Comparison of ENCODE assay signal across 7 cellular contexts in genomic region chr6:34680313-34680712, GRCh38. TPM values are rescaled to one million over a fixed set of nuclear protein-coding genes. Genes with fewer than 3 reads are reported as not detected.
DNase-seq lines count a peak whose midpoint lies in the region; ATAC-seq and TF ChIP-seq lines count a peak whose summit lies in the region.
"Not testable (repeated sequence)": the region's sequence is repeated elsewhere in the genome, so short reads cannot be mapped to it uniquely, and the experiment has no call there.

No MANE protein-coding gene starts in this region.

- 56 to 59% methylated on average over 7 of the region's 7 CpGs for WGBS in body of pancreas, 2 donors
- 60 to 66% methylated on average over 7 of the region's 7 CpGs for WGBS in thyroid gland, 2 donors

- not testable (repeated sequence) for ATAC-seq in T-cell (replicated peaks in 1 of 4); body of pancreas
- ATAC-seq in left lung: peak; percentile 14

- H3K4me1 ChIP-seq in body of pancreas (peaks cover 33% of the 10 kb centered on the region), left lung (peaks cover 3 to 30% of the 10 kb centered on the region in 2 donors), neutrophil (ENCODE audit: control insufficient read depth in 1 of 2, insufficient read depth in 1 of 2, low read depth in 1 of 2, low read length in 1 of 2) (peaks cover 9 to 14% of the 10 kb centered on the region in 2 experiments), thyroid gland (peaks cover 20 to 42% of the 10 kb centered on the region in 2 donors)

- not testable (repeated sequence) for H3K36me3 ChIP-seq in body of pancreas (replicated peaks in 1 of 2; ENCODE audit: insufficient read depth in 1 of 2, low read depth in 2 of 2); left lung; neutrophil; thyroid gland

- H3K9me3 Mint-ChIP-seq in CD14-positive monocyte, T-cell: not testable (repeated sequence)

- not testable (repeated sequence) for DNase-seq in CD14-positive monocyte (ENCODE audit: low spot score); HEK293T (ENCODE audit: extremely low spot score); T-cell; body of pancreas; left lung
- DNase-seq in thyroid gland: peak; percentile 50 to 57

- CTCF ChIA-PET in HEK293T (lab: Yijun Ruan, JAX); T-cell (lab: Charles Lee): not testable (repeated sequence)

- H3K4me3 ChIP-seq in body of pancreas; left lung; neutrophil (ENCODE audit: low read depth in 1 of 2, low read length in 1 of 2); thyroid gland (replicated peaks in 1 of 3): not testable (repeated sequence)

- not testable (repeated sequence) for TF ChIP-seq CTCF in CD14-positive monocyte (IDR thresholded peaks at IDR 0.05); body of pancreas (IDR thresholded peaks at IDR 0.05); left lung (IDR thresholded peaks at IDR 0.05); neutrophil (IDR thresholded peaks at IDR 0.05); thyroid gland (IDR thresholded peaks at IDR 0.05)

- H3K36me3 Mint-ChIP-seq in CD14-positive monocyte: peaks cover 0 to 18% of the 10 kb centered on the region in 2 donors
- not testable (repeated sequence) for H3K36me3 Mint-ChIP-seq in T-cell

- intact Hi-C loops in CD14-positive monocyte (cut with micrococcal nuclease); body of pancreas (cut with DNase I); left lung (cut with DNase I); thyroid gland (cut with DNase I): not testable (repeated sequence)

- not testable (repeated sequence) for H3K27me3 ChIP-seq in body of pancreas, left lung, neutrophil, thyroid gland

- TF ChIP-seq POLR2A in body of pancreas (IDR thresholded peaks at IDR 0.05); thyroid gland (IDR thresholded peaks at IDR 0.05): not testable (repeated sequence)

- not testable (repeated sequence) for H3K27me3 Mint-ChIP-seq in CD14-positive monocyte (ENCODE audit: low read depth in 3 of 3); T-cell

- not testable (repeated sequence) for H3K4me3 Mint-ChIP-seq in CD14-positive monocyte, T-cell

- H3K4me1 Mint-ChIP-seq in CD14-positive monocyte (peaks cover 21% of the 10 kb centered on the region), T-cell (peaks cover 42 to 52% (median 46%) of the 10 kb centered on the region in 3 donors)

- H3K27ac Mint-ChIP-seq in CD14-positive monocyte (peak overlapping the region in 5 of 7 donors; percentile 7 to 81 (median 77)), T-cell (peak overlapping the region; percentile 39 to 57)

- H3K27ac ChIP-seq in body of pancreas (peak overlapping the region in 3 of 4 donors; percentile 4 to 50 (median 40)), left lung (peak overlapping the region; percentile 33 to 43), neutrophil (peak overlapping the region; percentile 53), thyroid gland (peak overlapping the region; percentile 66 to 70 (median 67))

- POLR2A ChIA-PET in HEK293T (lab: Yijun Ruan, JAX): interaction anchor here (1.0 kb wide), 1 partner anchor 16 kb away, joined by 3 read pairs; the partner anchor contains the start of gene ILRUN
- POLR2A ChIA-PET in T-cell (lab: Charles Lee): not testable (repeated sequence)

- H3K9me3 ChIP-seq in body of pancreas, left lung, neutrophil, thyroid gland: not testable (repeated sequence)

TF ChIP-seq in HEK293T, 16 proteins besides CTCF, POLR2A, EP300 and RAD21:
- peak; percentile 55 for TF ChIP-seq PKNOX1 (IDR thresholded peaks at IDR 0.05)

RNA-seq across cellular contexts. Expression of gene ILRUN, which starts 16.3 kb away (rescaled TPM):
- polyA plus RNA-seq in CD14-positive monocyte: 1 to 10 TPM; 6.2 to 6.5 TPM
- total RNA-seq in T-cell (10 to 100 TPM; 61.0 to 76.6 (median 65.1) TPM), body of pancreas (10 to 100 TPM; 24.6 to 32.6 TPM), left lung (10 to 100 TPM; 75.9 to 82.9 TPM), thyroid gland (100 to 1,000 TPM in 1 of 4 donors, 10 to 100 TPM in 3; 76.5 to 107 (median 89.0) TPM)
